In genomic region chr17:65474658-65475057, GRCh38 we compare ENCODE assay signal across 27 cellular contexts.
"Had no signal": no experiment of that assay in that cellular context is flagged by ENCODE, and none has a peak within 500 bp of the region (broad histone marks: within the 10 kb centered on the region; RNA-seq: fewer than 3 reads in every experiment).

No MANE protein-coding gene starts in this region.

- FAIRE-seq: pancreas, small intestine, urothelium cell line had no signal

- ATAC-seq: natural killer cell; pancreas; right cardiac atrium; stimulated activated memory B cell treated with anti-CD40 and anti-IgM and Interleukin-4, amounts not matched to agents 10 μg/mL and 1 μg/mL and 100 μg/mL, for 72 hours; stimulated activated naive CD8-positive, alpha-beta T cell treated with anti-CD3 and anti-CD28 coated beads, Interleukin-15, amount 100 ng/mL, for 72 hours; upper lobe of right lung had no signal

- DNase-seq: islet precursor cell; left ventricle myocardium inferior; mesendoderm; naive B cell; natural killer cell; pancreas; posterior cingulate gyrus; retina; right cardiac atrium; sigmoid colon; spleen; stimulated activated CD4-positive, alpha-beta T cell treated with anti-CD3 and anti-CD28 coated beads, Interleukin-1b, Interleukin-23, amount 100 ng/mL, for 48 hours; stimulated activated CD4-positive, alpha-beta T cell treated with anti-CD3 and anti-CD28 coated beads, Interleukin-2, amount 100 ng/mL, for 48 hours; stimulated activated CD4-positive, alpha-beta T cell treated with anti-CD3 and anti-CD28 coated beads, Interleukin-4, amount 100 ng/mL, for 4 hours; stimulated activated CD8-positive, alpha-beta memory T cell treated with anti-CD3 and anti-CD28 coated beads, Interleukin-4, amount 100 ng/mL, for 48 hours; stimulated activated naive CD4-positive, alpha-beta T cell treated with Interleukin-2 at 50 U/mL for 16 hours; stimulated activated naive CD8-positive, alpha-beta T cell treated with anti-CD3 and anti-CD28 coated beads, Interleukin-15, amount 100 ng/mL, for 72 hours; substantia nigra; thyroid gland; transverse colon; upper lobe of right lung had no signal

- H3K4me3 ChIP-seq: left ventricle myocardium inferior, lung, pancreas, prostate gland, sigmoid colon, spleen, thyroid gland, transverse colon, upper lobe of right lung had no signal

- H3K36me3 Mint-ChIP-seq: mesothelial cell of epicardium; naive B cell; natural killer cell; stimulated activated memory B cell treated with anti-CD40 and anti-IgM and Interleukin-4, amounts not matched to agents 10 μg/mL and 1 μg/mL and 100 μg/mL, for 72 hours had no signal

- H3K27me3 Mint-ChIP-seq: stimulated activated naive CD8-positive, alpha-beta T cell treated with anti-CD3 and anti-CD28 coated beads, Interleukin-15, amount 100 ng/mL, for 72 hours had no signal

- H3K27ac Mint-ChIP-seq: mesothelial cell of epicardium; naive B cell; natural killer cell; stimulated activated memory B cell treated with anti-CD40 and anti-IgM and Interleukin-4, amounts not matched to agents 10 μg/mL and 1 μg/mL and 100 μg/mL, for 72 hours; stimulated activated naive CD8-positive, alpha-beta T cell treated with anti-CD3 and anti-CD28 coated beads, Interleukin-15, amount 100 ng/mL, for 72 hours had no signal

- H3K27ac ChIP-seq: left ventricle myocardium inferior, pancreas, prostate gland, sigmoid colon, spleen, thyroid gland, transverse colon had no signal

- H3K9me3 Mint-ChIP-seq: mesothelial cell of epicardium; natural killer cell; stimulated activated naive CD8-positive, alpha-beta T cell treated with anti-CD3 and anti-CD28 coated beads, Interleukin-15, amount 100 ng/mL, for 72 hours had no signal

- H3K36me3 ChIP-seq: left ventricle myocardium inferior, pancreas, prostate gland, sigmoid colon, spleen, thyroid gland, transverse colon, upper lobe of right lung had no signal

- H3K4me1 Mint-ChIP-seq: naive B cell; natural killer cell; stimulated activated memory B cell treated with anti-CD40 and anti-IgM and Interleukin-4, amounts not matched to agents 10 μg/mL and 1 μg/mL and 100 μg/mL, for 72 hours; stimulated activated naive CD8-positive, alpha-beta T cell treated with anti-CD3 and anti-CD28 coated beads, Interleukin-15, amount 100 ng/mL, for 72 hours had no signal

- H3K4me3 Mint-ChIP-seq: mesothelial cell of epicardium; naive B cell; natural killer cell; stimulated activated memory B cell treated with anti-CD40 and anti-IgM and Interleukin-4, amounts not matched to agents 10 μg/mL and 1 μg/mL and 100 μg/mL, for 72 hours; stimulated activated naive CD8-positive, alpha-beta T cell treated with anti-CD3 and anti-CD28 coated beads, Interleukin-15, amount 100 ng/mL, for 72 hours had no signal

- H3K4me1 ChIP-seq: pancreas, prostate gland, spleen, transverse colon had no signal

- H3K9me3 ChIP-seq: left ventricle myocardium inferior, pancreas, prostate gland, sigmoid colon, spleen, thyroid gland, transverse colon, upper lobe of right lung had no signal

- H3K27me3 ChIP-seq: pancreas, sigmoid colon, thyroid gland, transverse colon, upper lobe of right lung had no signal
